Comparison of ENCODE assay signal across 7 cellular contexts in genomic region chrX:55488559-55489314, GRCh38. TPM values are rescaled to one million over a fixed set of nuclear protein-coding genes. Genes with fewer than 3 reads are reported as not detected.
A peak's percentile ranks its signal among the peaks of the same experiment; 100 is the strongest.
DNase-seq lines count a peak whose midpoint lies in the region; ATAC-seq lines count a peak whose summit lies in the region.

No MANE protein-coding gene starts in this region.

- H3K36me3 ChIP-seq in ectodermal cell (ENCODE audit: control insufficient read depth, insufficient read depth, low read length) (no peaks in the 10 kb centered on the region), mesendoderm (ENCODE audit: control insufficient read depth, insufficient read depth, low read length) (no peaks in the 10 kb centered on the region)

- H3K4me3 Mint-ChIP-seq in activated CD4-positive, alpha-beta memory T cell treated with anti-CD3 and anti-CD28 coated beads for 36 hours: peak overlapping the region; percentile 87

- no peak overlapping the region for H3K4ac ChIP-seq in mesendoderm (ENCODE audit: low read depth, low read length)

- no peaks in the 10 kb centered on the region for H3K36me3 Mint-ChIP-seq in activated CD4-positive, alpha-beta memory T cell treated with anti-CD3 and anti-CD28 coated beads for 36 hours

- no peaks in the 10 kb centered on the region for H3K9me3 Mint-ChIP-seq in activated CD4-positive, alpha-beta memory T cell treated with anti-CD3 and anti-CD28 coated beads for 36 hours

- H3K79me1 ChIP-seq in mesendoderm (ENCODE audit: low read length): no peaks in the 10 kb centered on the region

- H3K18ac ChIP-seq in mesendoderm (ENCODE audit: low read length): peak overlapping the region; percentile 70

- ATAC-seq in GM18511 (IDR thresholded peaks at IDR 0.05; ENCODE audit: unreplicated experiment) (peak; percentile 70), HG02840 (IDR thresholded peaks at IDR 0.05; ENCODE audit: low FRiP score, unreplicated experiment) (peak; percentile 61)

- no peaks in the 10 kb centered on the region for H3K79me2 ChIP-seq in mesendoderm (ENCODE audit: control insufficient read depth, insufficient read depth, low read length)

- H4K8ac ChIP-seq in mesendoderm (ENCODE audit: low read depth, low read length): no peak overlapping the region

- H3K4me3 ChIP-seq in ectodermal cell (ENCODE audit: insufficient read depth, low read depth, low read length) (peak overlapping the region; percentile 54), mesendoderm (ENCODE audit: low read length) (peak overlapping the region; percentile 66)

- H3K27ac ChIP-seq in ectodermal cell (ENCODE audit: insufficient read depth, low read depth, low read length, poor library complexity, severe bottlenecking): peak overlapping the region; percentile 72
- peak overlapping the region; percentile 87 for H3K27ac ChIP-seq in mesendoderm (ENCODE audit: low read depth, low read length)

- WGBS in ectodermal cell, 2 experiments: 0 to 1% methylated on average over 54 to 56 of the region's 56 CpGs
- no CpG with 5 or more reads among the region's 56 CpGs for WGBS in mesendoderm (ENCODE audit: extremely low coverage, insufficient coverage, low lambda C conversion rate)

- DNase-seq in NCI-H2227 (lab: John Stamatoyannopoulos, UW; ENCODE audit: unreplicated experiment) (peak; percentile 85), mesendoderm (peak; percentile 75)
- peak; percentile 69 for DNase-seq in activated CD4-positive, alpha-beta memory T cell treated with anti-CD3 and anti-CD28 coated beads for 36 hours
- DNase-seq in stimulated activated CD8-positive, alpha-beta memory T cell treated with anti-CD3 and anti-CD28 coated beads, Interleukin-2, amount 100 ng/mL, for 1 hour (ENCODE audit: low read depth in 2 of 2): peak; percentile 45

- H2BK120ac ChIP-seq in mesendoderm (ENCODE audit: low read depth, low read length): no peak overlapping the region

- H3K9me3 ChIP-seq in ectodermal cell (ENCODE audit: control insufficient read depth, low read length): no peaks in the 10 kb centered on the region

- H3K27me3 Mint-ChIP-seq in activated CD4-positive, alpha-beta memory T cell treated with anti-CD3 and anti-CD28 coated beads for 36 hours: no peaks in the 10 kb centered on the region

- POLR2A ChIA-PET in activated CD4-positive, alpha-beta memory T cell treated with anti-CD3 and anti-CD28 coated beads for 36 hours (lab: Charles Lee): interaction anchor here (0.6 to 1.8 kb wide), 5 partner anchors 9 to 849 kb away, joined by 3 to 8 read pairs (median 3); partner anchors contain the start of genes MAGEH1 and RRAGB

- peak overlapping the region; percentile 54 for H3K4me2 ChIP-seq in mesendoderm (ENCODE audit: low read length)

- H4K5ac ChIP-seq in mesendoderm (ENCODE audit: low read length): no peak overlapping the region

- H2BK5ac ChIP-seq in mesendoderm (ENCODE audit: low read length): no peak overlapping the region

- peaks cover 12% of the 10 kb centered on the region for H3K4me1 Mint-ChIP-seq in activated CD4-positive, alpha-beta memory T cell treated with anti-CD3 and anti-CD28 coated beads for 36 hours (ENCODE audit: low read depth)

- H2AK5ac ChIP-seq in mesendoderm (ENCODE audit: low read length): no peak overlapping the region

- H2BK15ac ChIP-seq in mesendoderm (replicated peaks; ENCODE audit: low read depth): no peak overlapping the region

- H3K27ac Mint-ChIP-seq in activated CD4-positive, alpha-beta memory T cell treated with anti-CD3 and anti-CD28 coated beads for 36 hours: peak overlapping the region; percentile 92

- H3K4me1 ChIP-seq in ectodermal cell (ENCODE audit: control insufficient read depth, insufficient read depth, low read length) (peaks cover 3% of the 10 kb centered on the region), mesendoderm (ENCODE audit: control insufficient read depth, low read depth, low read length) (no peaks in the 10 kb centered on the region)

- peak overlapping the region; percentile 92 for H3K56ac ChIP-seq in mesendoderm (ENCODE audit: low read length)

- H3K27me3 ChIP-seq in ectodermal cell (ENCODE audit: control insufficient read depth, insufficient read depth, low read length, poor library complexity, severe bottlenecking) (no peaks in the 10 kb centered on the region), mesendoderm (ENCODE audit: insufficient read depth, low read length, poor library complexity) (no peaks in the 10 kb centered on the region)

- H3K9ac ChIP-seq in mesendoderm (ENCODE audit: low read length): peak overlapping the region; percentile 75

- CTCF ChIA-PET in activated CD4-positive, alpha-beta memory T cell treated with anti-CD3 and anti-CD28 coated beads for 36 hours (lab: Charles Lee): interaction anchor here (1.1 to 2.8 kb wide), 4 partner anchors 37 to 420 kb away, joined by 3 to 9 read pairs (median 8); partner anchors contain the start of genes MAGEH1 and RRAGB

- intact Hi-C loops in activated CD4-positive, alpha-beta memory T cell treated with anti-CD3 and anti-CD28 coated beads for 36 hours (cut with micrococcal nuclease): no loop called here

- H3K23ac ChIP-seq in mesendoderm (ENCODE audit: low read length): no peak overlapping the region

RNA-seq across cellular contexts. Expression of gene USP51, which starts 0.9 kb away (rescaled TPM):
- total RNA-seq in activated CD4-positive, alpha-beta memory T cell treated with anti-CD3 and anti-CD28 coated beads for 36 hours: 1 to 10 TPM; 1.6 to 2.1 TPM
- 6.9 TPM for polyA plus RNA-seq in ectodermal cell (2013, experiment 1 of 4)
- polyA plus RNA-seq in ectodermal cell (2013, experiment 2 of 4): 7.0 TPM
- polyA plus RNA-seq in ectodermal cell (2013, experiment 3 of 4): 6.8 TPM
- polyA plus RNA-seq in ectodermal cell (2013, experiment 4 of 4): 8.7 TPM
- polyA plus RNA-seq in mesendoderm (2013, experiment 1 of 2): 4.7 TPM
- 4.7 TPM for polyA plus RNA-seq in mesendoderm (2013, experiment 2 of 2)

RNA-seq across cellular contexts. Expression of gene MAGEH1, which starts 36.8 kb away (rescaled TPM):
- 10 to 100 TPM; 19.1 to 20.0 TPM for total RNA-seq in activated CD4-positive, alpha-beta memory T cell treated with anti-CD3 and anti-CD28 coated beads for 36 hours
- 20.7 TPM for polyA plus RNA-seq in ectodermal cell (2013, experiment 1 of 4)
- polyA plus RNA-seq in ectodermal cell (2013, experiment 2 of 4): 22.3 TPM
- 22.5 TPM for polyA plus RNA-seq in ectodermal cell (2013, experiment 3 of 4)
- polyA plus RNA-seq in ectodermal cell (2013, experiment 4 of 4): 24.2 TPM
- 13.0 TPM for polyA plus RNA-seq in mesendoderm (2013, experiment 1 of 2)
- polyA plus RNA-seq in mesendoderm (2013, experiment 2 of 2): 12.3 TPM

Comparison
In these comparisons a context has a peak if more than half of its experiments do, and no peak if none do; other contexts are left out.
1. Peak in every context shown above with its lines: DNase-seq, ATAC-seq, H3K4me3 ChIP-seq and H3K27ac ChIP-seq.